In genomic region chr20:1214838-1215261, GRCh38 we compare ENCODE assay signal across 21 cellular contexts. TPM values are rescaled to one million over a fixed set of nuclear protein-coding genes. Genes with fewer than 3 reads are reported as not detected.
DNase-seq lines count a peak whose midpoint lies in the region; ATAC-seq lines count a peak whose summit lies in the region.
"Had no signal": no experiment of that assay in that cellular context is flagged by ENCODE, and none has a peak within 500 bp of the region (broad histone marks: within the 10 kb centered on the region; RNA-seq: fewer than 3 reads in every experiment).

No MANE protein-coding gene starts in this region.

- no peaks in the 10 kb centered on the region for H3K36me3 ChIP-seq in CD4-positive, CD25-positive, alpha-beta regulatory T cell (ENCODE audit: control insufficient read depth, insufficient read depth, low read length)
- H3K36me3 ChIP-seq in mesenchymal stem cell (ENCODE audit: control insufficient read depth in 1 of 2, insufficient read depth in 2 of 2, low read depth in 1 of 2, low read length in 2 of 2), result no peaks in the 10 kb centered on the region

- no peak overlapping the region for H3K27ac ChIP-seq in CD4-positive, CD25-positive, alpha-beta regulatory T cell (ENCODE audit: insufficient read depth, low read length, poor library complexity, severe bottlenecking)
- no peak overlapping the region for H3K27ac ChIP-seq in mesenchymal stem cell (ENCODE audit: low read length, poor library complexity, severe bottlenecking)
- H3K27ac ChIP-seq: A549 had no signal

- no peak overlapping the region for H2AFZ ChIP-seq in mesenchymal stem cell (ENCODE audit: low read depth, low read length)

- no peak overlapping the region for H4K8ac ChIP-seq in mesenchymal stem cell (ENCODE audit: low read length)

- H3K9me3 ChIP-seq in CD4-positive, CD25-positive, alpha-beta regulatory T cell (ENCODE audit: control insufficient read depth in 2 of 2, low read length in 2 of 2), result no peaks in the 10 kb centered on the region
- H3K9me3 ChIP-seq in mesenchymal stem cell (ENCODE audit: control insufficient read depth, low read length), result no peaks in the 10 kb centered on the region
- H3K9me3 ChIP-seq: A549 had no signal

- ATAC-seq in CD4-positive, CD25-positive, alpha-beta regulatory T cell (ENCODE audit: low read depth in 2 of 2), result no peak
- ATAC-seq in activated T-helper 17 cell treated with anti-CD3 and anti-CD28 coated beads, Interleukin-2, amount 50 U/mL, for 72 hours (replicated peaks), result peak; percentile 62
- no peak for ATAC-seq in GM18858 (IDR thresholded peaks at IDR 0.05; ENCODE audit: unreplicated experiment)
- ATAC-seq: A549, Panc1 had no signal

- no peak for DNase-seq in activated CD4-positive, alpha-beta memory T cell treated with anti-CD3 and anti-CD28 coated beads for 36 hours
- DNase-seq in activated CD4-positive, alpha-beta memory T cell treated with anti-CD3 and anti-CD28 coated beads, Interleukin-2, amount 10 ng/mL, durations not matched to agents 7 days and 5 days, result no peak
- no peak for DNase-seq in CD4-positive, CD25-positive, alpha-beta regulatory T cell
- DNase-seq in mesenchymal stem cell, result peak; percentile 21
- no peak for DNase-seq in NCI-H2107 treated with DMSO at 0.1 percent for 48 hours (lab: John Stamatoyannopoulos, UW; ENCODE audit: unreplicated experiment)
- DNase-seq: C1 segment of cervical spinal cord, COR-L47, GF-D8, HFFc6, Karpas-422, MM.1S, NCI-H1092 treated with DMSO at 0.1 percent for 48 hours, NCI-H2081 treated with DMSO at 0.1 percent for 48 hours, NCI-H2227 treated with DMSO at 0.1 percent for 48 hours, NCI-H524 had no signal

- H3K4me3 Mint-ChIP-seq in activated CD4-positive, alpha-beta memory T cell treated with anti-CD3 and anti-CD28 coated beads for 36 hours, result peak overlapping the region; percentile 17
- H3K4me3 Mint-ChIP-seq in activated CD4-positive, alpha-beta memory T cell treated with anti-CD3 and anti-CD28 coated beads, Interleukin-2, amount 10 ng/mL, durations not matched to agents 7 days and 5 days, result no peak overlapping the region
- no peak overlapping the region for H3K4me3 Mint-ChIP-seq in CD4-positive, CD25-positive, alpha-beta regulatory T cell
- H3K4me3 Mint-ChIP-seq in activated T-helper 17 cell treated with anti-CD3 and anti-CD28 coated beads, Interleukin-2, amount 50 U/mL, for 72 hours, result peak overlapping the region; percentile 70
- H3K4me3 Mint-ChIP-seq: HFFc6 had no signal

- 66% methylated on average over 4 of the region's 4 CpGs for WGBS in mesenchymal stem cell

- no peaks in the 10 kb centered on the region for H3K36me3 Mint-ChIP-seq in activated CD4-positive, alpha-beta memory T cell treated with anti-CD3 and anti-CD28 coated beads for 36 hours
- H3K36me3 Mint-ChIP-seq in activated CD4-positive, alpha-beta memory T cell treated with anti-CD3 and anti-CD28 coated beads, Interleukin-2, amount 10 ng/mL, durations not matched to agents 7 days and 5 days (ENCODE audit: low read depth), result no peaks in the 10 kb centered on the region
- no peaks in the 10 kb centered on the region for H3K36me3 Mint-ChIP-seq in CD4-positive, CD25-positive, alpha-beta regulatory T cell
- H3K36me3 Mint-ChIP-seq in activated T-helper 17 cell treated with anti-CD3 and anti-CD28 coated beads, Interleukin-2, amount 50 U/mL, for 72 hours (ENCODE audit: low read depth), result no peaks in the 10 kb centered on the region

- H3K9ac ChIP-seq in mesenchymal stem cell (ENCODE audit: low read length), result no peak overlapping the region

- peaks cover 33% of the 10 kb centered on the region for H3K4me1 Mint-ChIP-seq in activated CD4-positive, alpha-beta memory T cell treated with anti-CD3 and anti-CD28 coated beads for 36 hours (ENCODE audit: low read depth)
- peaks cover 34% of the 10 kb centered on the region for H3K4me1 Mint-ChIP-seq in activated CD4-positive, alpha-beta memory T cell treated with anti-CD3 and anti-CD28 coated beads, Interleukin-2, amount 10 ng/mL, durations not matched to agents 7 days and 5 days
- peaks cover 8 to 46% (median 29%) of the 10 kb centered on the region in 4 donors for H3K4me1 Mint-ChIP-seq in CD4-positive, CD25-positive, alpha-beta regulatory T cell
- peaks cover 13% of the 10 kb centered on the region for H3K4me1 Mint-ChIP-seq in activated T-helper 17 cell treated with anti-CD3 and anti-CD28 coated beads, Interleukin-2, amount 50 U/mL, for 72 hours

- H3K18ac ChIP-seq in mesenchymal stem cell (ENCODE audit: low read depth in 1 of 2, low read length in 2 of 2), result no peak overlapping the region

- H2BK120ac ChIP-seq in mesenchymal stem cell (ENCODE audit: low read depth, low read length), result no peak overlapping the region

- CTCF ChIA-PET in activated CD4-positive, alpha-beta memory T cell treated with anti-CD3 and anti-CD28 coated beads for 36 hours (lab: Charles Lee), result interaction anchor here (1.7 to 6.8 kb wide), 3 partner anchors 13 to 398 kb away, joined by 4 to 45 read pairs (median 19); no protein-coding TSS in a partner anchor
- CTCF ChIA-PET in activated CD4-positive, alpha-beta memory T cell treated with anti-CD3 and anti-CD28 coated beads, Interleukin-2, amount 10 ng/mL, durations not matched to agents 7 days and 5 days (lab: Charles Lee), result no interaction called here

- H3K27me3 Mint-ChIP-seq in activated CD4-positive, alpha-beta memory T cell treated with anti-CD3 and anti-CD28 coated beads for 36 hours, result no peaks in the 10 kb centered on the region
- peaks cover 24% of the 10 kb centered on the region for H3K27me3 Mint-ChIP-seq in activated CD4-positive, alpha-beta memory T cell treated with anti-CD3 and anti-CD28 coated beads, Interleukin-2, amount 10 ng/mL, durations not matched to agents 7 days and 5 days
- H3K27me3 Mint-ChIP-seq in CD4-positive, CD25-positive, alpha-beta regulatory T cell, result peaks cover 35% of the 10 kb centered on the region
- peaks cover 10% of the 10 kb centered on the region for H3K27me3 Mint-ChIP-seq in activated T-helper 17 cell treated with anti-CD3 and anti-CD28 coated beads, Interleukin-2, amount 50 U/mL, for 72 hours

- peaks cover 21% of the 10 kb centered on the region for H3K4me1 ChIP-seq in CD4-positive, CD25-positive, alpha-beta regulatory T cell (ENCODE audit: control insufficient read depth, insufficient read depth, low read length, poor library complexity, severe bottlenecking)
- no peaks in the 10 kb centered on the region for H3K4me1 ChIP-seq in mesenchymal stem cell (ENCODE audit: control insufficient read depth, insufficient read depth, low read depth, low read length)
- H3K4me1 ChIP-seq: A549 had no signal

- POLR2A ChIA-PET in activated CD4-positive, alpha-beta memory T cell treated with anti-CD3 and anti-CD28 coated beads for 36 hours (lab: Charles Lee), result no interaction called here
- POLR2A ChIA-PET in activated CD4-positive, alpha-beta memory T cell treated with anti-CD3 and anti-CD28 coated beads, Interleukin-2, amount 10 ng/mL, durations not matched to agents 7 days and 5 days (lab: Charles Lee), result no interaction called here

- H3K27ac Mint-ChIP-seq in activated CD4-positive, alpha-beta memory T cell treated with anti-CD3 and anti-CD28 coated beads for 36 hours, result peak overlapping the region; percentile 84
- no peak overlapping the region for H3K27ac Mint-ChIP-seq in activated CD4-positive, alpha-beta memory T cell treated with anti-CD3 and anti-CD28 coated beads, Interleukin-2, amount 10 ng/mL, durations not matched to agents 7 days and 5 days
- peak overlapping the region; percentile 11 to 93 (median 55) for H3K27ac Mint-ChIP-seq in CD4-positive, CD25-positive, alpha-beta regulatory T cell
- H3K27ac Mint-ChIP-seq in activated T-helper 17 cell treated with anti-CD3 and anti-CD28 coated beads, Interleukin-2, amount 50 U/mL, for 72 hours, result peak overlapping the region; percentile 79
- H3K27ac Mint-ChIP-seq: HFFc6 had no signal

- H3K4me3 ChIP-seq in CD4-positive, CD25-positive, alpha-beta regulatory T cell (ENCODE audit: low read depth, low read length), result no peak overlapping the region
- H3K4me3 ChIP-seq in mesenchymal stem cell (ENCODE audit: insufficient read depth in 1 of 2, low read depth in 1 of 2, low read length in 2 of 2), result no peak overlapping the region
- H3K4me3 ChIP-seq: A549 had no signal

- no peaks in the 10 kb centered on the region for H3K79me1 ChIP-seq in mesenchymal stem cell (replicated peaks; ENCODE audit: low read length, poor library complexity, severe bottlenecking)

- H3K4ac ChIP-seq in mesenchymal stem cell (ENCODE audit: low read depth in 1 of 2, low read length in 2 of 2), result no peak overlapping the region

- intact Hi-C loops in activated CD4-positive, alpha-beta memory T cell treated with anti-CD3 and anti-CD28 coated beads for 36 hours (cut with micrococcal nuclease), result loop anchor here (2.0 to 10.0 kb wide), 3 partner anchors 90 to 242 kb away; partner anchors contain the start of gene FKBP1A

- no peak overlapping the region for H3K14ac ChIP-seq in mesenchymal stem cell (ENCODE audit: low read length in 2 of 2)

- no peak overlapping the region for H3K23ac ChIP-seq in mesenchymal stem cell (ENCODE audit: low read length in 2 of 2)

- no peak overlapping the region for H4K91ac ChIP-seq in mesenchymal stem cell (ENCODE audit: low read length)

- H3K27me3 ChIP-seq in CD4-positive, CD25-positive, alpha-beta regulatory T cell (ENCODE audit: control insufficient read depth, insufficient read depth, low read length), result no peaks in the 10 kb centered on the region
- H3K27me3 ChIP-seq in mesenchymal stem cell (ENCODE audit: control insufficient read depth in 1 of 2, insufficient read depth in 1 of 2, low read length in 2 of 2), result peaks cover 3 to 25% of the 10 kb centered on the region in 2 experiments

- H3K4me2 ChIP-seq in mesenchymal stem cell (ENCODE audit: low read length, poor library complexity, severe bottlenecking), result no peak overlapping the region
- H3K4me2 ChIP-seq: A549 had no signal

- H3K9me3 Mint-ChIP-seq in activated CD4-positive, alpha-beta memory T cell treated with anti-CD3 and anti-CD28 coated beads for 36 hours, result no peaks in the 10 kb centered on the region
- no peaks in the 10 kb centered on the region for H3K9me3 Mint-ChIP-seq in activated CD4-positive, alpha-beta memory T cell treated with anti-CD3 and anti-CD28 coated beads, Interleukin-2, amount 10 ng/mL, durations not matched to agents 7 days and 5 days
- peaks cover 0 to 1% (median 0%) of the 10 kb centered on the region in 7 donors for H3K9me3 Mint-ChIP-seq in CD4-positive, CD25-positive, alpha-beta regulatory T cell
- no peaks in the 10 kb centered on the region for H3K9me3 Mint-ChIP-seq in activated T-helper 17 cell treated with anti-CD3 and anti-CD28 coated beads, Interleukin-2, amount 50 U/mL, for 72 hours
- H3K9me3 Mint-ChIP-seq: HFFc6 had no signal

- H2BK12ac ChIP-seq in mesenchymal stem cell (ENCODE audit: low read length in 2 of 2), result no peak overlapping the region

- H2AK5ac ChIP-seq in mesenchymal stem cell (ENCODE audit: low read length, severe bottlenecking), result no peak overlapping the region

- H2BK5ac ChIP-seq in mesenchymal stem cell (ENCODE audit: low read depth, low read length, poor library complexity, severe bottlenecking), result no peak overlapping the region

- no peak overlapping the region for H2BK15ac ChIP-seq in mesenchymal stem cell (ENCODE audit: low read depth, poor library complexity, severe bottlenecking)

RNA-seq across cellular contexts. Expression of gene RAD21L1, which starts 11.0 kb away (rescaled TPM):
- total RNA-seq in activated CD4-positive, alpha-beta memory T cell treated with anti-CD3 and anti-CD28 coated beads for 36 hours, result not detected
- not detected for total RNA-seq in activated CD4-positive, alpha-beta memory T cell treated with anti-CD3 and anti-CD28 coated beads, Interleukin-2, amount 10 ng/mL, durations not matched to agents 7 days and 5 days
- not detected for total RNA-seq in CD4-positive, CD25-positive, alpha-beta regulatory T cell
- under 1 TPM in 1 of 4 donors, not detected in 3; 0.46 TPM for polyA plus RNA-seq in CD4-positive, CD25-positive, alpha-beta regulatory T cell
- total RNA-seq in activated T-helper 17 cell treated with anti-CD3 and anti-CD28 coated beads, Interleukin-2, amount 50 U/mL, for 72 hours, result not detected
- polyA plus RNA-seq in mesenchymal stem cell (2013, experiment 1 of 2), result 0.23 TPM
- 0.29 TPM for polyA plus RNA-seq in mesenchymal stem cell (2013, experiment 2 of 2)
- polyA plus RNA-seq: A549 had no signal

RNA-seq across cellular contexts. Expression of gene C20orf202, which starts 11.6 kb away (rescaled TPM):
- total RNA-seq in activated CD4-positive, alpha-beta memory T cell treated with anti-CD3 and anti-CD28 coated beads for 36 hours, result not detected
- not detected for total RNA-seq in activated CD4-positive, alpha-beta memory T cell treated with anti-CD3 and anti-CD28 coated beads, Interleukin-2, amount 10 ng/mL, durations not matched to agents 7 days and 5 days
- 0.39 TPM for total RNA-seq in CD4-positive, CD25-positive, alpha-beta regulatory T cell
- polyA plus RNA-seq in CD4-positive, CD25-positive, alpha-beta regulatory T cell, result not detected
- not detected for total RNA-seq in activated T-helper 17 cell treated with anti-CD3 and anti-CD28 coated beads, Interleukin-2, amount 50 U/mL, for 72 hours
- 0.07 TPM for polyA plus RNA-seq in mesenchymal stem cell (2013, experiment 1 of 2)
- 0.03 TPM for polyA plus RNA-seq in mesenchymal stem cell (2013, experiment 2 of 2)
- total RNA-seq: Daoy, H4, HFFc6 had no signal

RNA-seq across cellular contexts. Expression of gene TMEM74B, which starts 30.1 kb away (rescaled TPM):
- total RNA-seq in activated CD4-positive, alpha-beta memory T cell treated with anti-CD3 and anti-CD28 coated beads for 36 hours, result 1 to 10 TPM in 1 of 2 experiments, under 1 TPM in 1; 0.63 to 1.3 TPM
- 1 to 10 TPM in 1 of 2 experiments, under 1 TPM in 1; 0.83 to 1.8 TPM for total RNA-seq in activated CD4-positive, alpha-beta memory T cell treated with anti-CD3 and anti-CD28 coated beads, Interleukin-2, amount 10 ng/mL, durations not matched to agents 7 days and 5 days
- not detected for total RNA-seq in CD4-positive, CD25-positive, alpha-beta regulatory T cell
- polyA plus RNA-seq in CD4-positive, CD25-positive, alpha-beta regulatory T cell, result not detected
- 1 to 10 TPM in 1 of 2 donors, under 1 TPM in 1; 0.89 to 6.0 TPM for total RNA-seq in activated T-helper 17 cell treated with anti-CD3 and anti-CD28 coated beads, Interleukin-2, amount 50 U/mL, for 72 hours
- 1.9 TPM for polyA plus RNA-seq in mesenchymal stem cell (2013, experiment 1 of 2)
- 1.9 TPM for polyA plus RNA-seq in mesenchymal stem cell (2013, experiment 2 of 2)
- total RNA-seq: HFFc6 had no signal

RNA-seq across cellular contexts. Expression of gene SNPH, which starts 51.2 kb away (rescaled TPM):
- 1 to 10 TPM; 3.4 to 4.3 TPM for total RNA-seq in activated CD4-positive, alpha-beta memory T cell treated with anti-CD3 and anti-CD28 coated beads for 36 hours
- 1 to 10 TPM; 2.9 to 3.0 TPM for total RNA-seq in activated CD4-positive, alpha-beta memory T cell treated with anti-CD3 and anti-CD28 coated beads, Interleukin-2, amount 10 ng/mL, durations not matched to agents 7 days and 5 days
- 7.5 TPM for total RNA-seq in CD4-positive, CD25-positive, alpha-beta regulatory T cell
- 1 to 10 TPM in 3 of 4 donors, under 1 TPM in 1; 0.97 to 4.1 (median 3.1) TPM for polyA plus RNA-seq in CD4-positive, CD25-positive, alpha-beta regulatory T cell
- 1 to 10 TPM in 1 of 2 donors, under 1 TPM in 1; 0.90 to 1.7 TPM for total RNA-seq in activated T-helper 17 cell treated with anti-CD3 and anti-CD28 coated beads, Interleukin-2, amount 50 U/mL, for 72 hours
- 10.0 TPM for polyA plus RNA-seq in mesenchymal stem cell (2013, experiment 1 of 2)
- polyA plus RNA-seq in mesenchymal stem cell (2013, experiment 2 of 2), result 9.5 TPM

Comparison
In these comparisons a context has a peak if more than half of its experiments do, and no peak if none do; other contexts are left out.
1. H3K4me3 Mint-ChIP-seq: peak in activated CD4-positive, alpha-beta memory T cell treated with anti-CD3 and anti-CD28 coated beads for 36 hours (single experiment) and activated T-helper 17 cell treated with anti-CD3 and anti-CD28 coated beads, Interleukin-2, amount 50 U/mL, for 72 hours (single experiment); none in activated CD4-positive, alpha-beta memory T cell treated with anti-CD3 and anti-CD28 coated beads, Interleukin-2, amount 10 ng/mL, durations not matched to agents 7 days and 5 days (single experiment) and CD4-positive, CD25-positive, alpha-beta regulatory T cell (0 of 4).